ENCODE assay signal across 24 cellular contexts in genomic region chr4:94925764-94926347, GRCh38.
DNase-seq lines count a peak whose midpoint lies in the region; ATAC-seq, FAIRE-seq and TF ChIP-seq lines count a peak whose summit lies in the region.
"Had no signal": no experiment of that assay in that cellular context is flagged by ENCODE, and none has a peak within 500 bp of the region (broad histone marks: within the 10 kb centered on the region; RNA-seq: fewer than 3 reads in every experiment).

No MANE protein-coding gene starts in this region.

- no peak for FAIRE-seq in HepG2 (lab: Jason Lieb, UNC)
- FAIRE-seq: GM12878, H54 had no signal

- POLR2A ChIA-PET in HepG2 (lab: Yijun Ruan, JAX), result no interaction called here
- POLR2A ChIA-PET in PC-3 (lab: Charles Lee; ENCODE audit: unreplicated experiment), result no interaction called here

- H3K4me3 ChIP-seq in HepG2 (replicated peaks in 1 of 3; ENCODE audit: insufficient read depth in 1 of 3, low read depth in 2 of 3, low read length in 3 of 3), result no peak overlapping the region
- no peak overlapping the region for H3K4me3 ChIP-seq in right lobe of liver
- peak overlapping the region; percentile 57 for H3K4me3 ChIP-seq in PC-3 (ENCODE audit: low read length)
- no peak overlapping the region for H3K4me3 ChIP-seq in lower leg skin (ENCODE audit: low read depth, poor library complexity, severe bottlenecking)
- H3K4me3 ChIP-seq: GM12878, GM23248 had no signal

- H3K9ac ChIP-seq in HepG2 (ENCODE audit: insufficient read depth, low read depth, low read length) (no peak overlapping the region), PC-3 (ENCODE audit: low read length) (peak overlapping the region; percentile 15)
- H3K9ac ChIP-seq: GM23248 had no signal

- CTCF ChIA-PET in HepG2 (lab: Yijun Ruan, JAX; ENCODE audit: low intra/inter-chr PET ratio, low total read pairs), result no interaction called here
- CTCF ChIA-PET in PC-3 (lab: Charles Lee), result no interaction called here

- H3K27ac ChIP-seq in HepG2 (ENCODE audit: extremely low read length, insufficient read depth, low read length) (no peak overlapping the region), right lobe of liver (no peak overlapping the region), PC-3 (ENCODE audit: low read length) (peak overlapping the region; percentile 78)
- H3K27ac ChIP-seq: 22Rv1, GM23248 had no signal

- H3K79me2 ChIP-seq in HepG2 (ENCODE audit: insufficient read depth, low read length) (no peaks in the 10 kb centered on the region), PC-3 (ENCODE audit: low read length) (no peaks in the 10 kb centered on the region)

- in situ Hi-C loops in HepG2 (cut with HindIII; ENCODE audit: extremely low pct_ligation_motif_present, low pct_unique_long_range_greater_than_20kb), result no loop called here

- no peak for DNase-seq in HepG2 (ENCODE audit: low spot score)
- no peak for DNase-seq in right lobe of liver
- peak; percentile 68 for DNase-seq in PC-3
- DNase-seq in left kidney (ENCODE audit: low read depth, low spot score), result peak; percentile 15
- DNase-seq in lower leg skin (ENCODE audit: low spot score in 2 of 2), result no peak
- DNase-seq in dermis blood vessel endothelial cell, result no peak
- no peak for DNase-seq in NCI-H1930 (lab: John Stamatoyannopoulos, UW)
- DNase-seq: BE2C; C1 segment of cervical spinal cord; CD4-positive, CD25-positive, alpha-beta regulatory T cell; CD8-positive, alpha-beta memory T cell; COR-L47; DMS 273 treated with DMSO at 0.1 percent for 48 hours; DMS53; DND-41; EL; GM23248; HCEC 1CT; HFFc6; KBM-7 had no signal

- 32% methylated on average over 5 of the region's 5 CpGs for WGBS in HepG2 (ENCODE audit: low lambda C conversion rate)
- 71% methylated on average over 4 of the region's 5 CpGs for WGBS in right lobe of liver (ENCODE audit: insufficient coverage, low coverage, low lambda C conversion rate, missing lambda C conversion rate)
- 80 to 93% methylated on average over 4 to 5 of the region's 5 CpGs for WGBS in lower leg skin, 2 donors

- no peaks in the 10 kb centered on the region for H3K27me3 ChIP-seq in HepG2 (ENCODE audit: control insufficient read depth in 1 of 2, insufficient read depth in 2 of 2, low read length in 2 of 2)
- no peaks in the 10 kb centered on the region for H3K27me3 ChIP-seq in right lobe of liver
- H3K27me3 ChIP-seq in PC-3 (ENCODE audit: low read length), result no peaks in the 10 kb centered on the region
- H3K27me3 ChIP-seq: BE2C had no signal

- no peak overlapping the region for H3K4me2 ChIP-seq in HepG2 (ENCODE audit: low read depth, low read length)
- H3K4me2 ChIP-seq in PC-3 (ENCODE audit: low read length), result peak overlapping the region; percentile 68

- TF ChIP-seq CTCF in HepG2 (CRISPR knock-in tag; IDR thresholded peaks at IDR 0.05), result no peak
- no peak for TF ChIP-seq CTCF in right lobe of liver (IDR thresholded peaks at IDR 0.05)
- no peak for TF ChIP-seq CTCF in PC-3 (conservative IDR thresholded peaks at IDR 0.05; ENCODE audit: low read depth, low read length)
- no peak for TF ChIP-seq CTCF in lower leg skin (IDR thresholded peaks at IDR 0.05)

- TF ChIP-seq EP300 in HepG2 (IDR thresholded peaks at IDR 0.05; ENCODE audit: low read depth in 2 of 2, low read length in 2 of 2) (no peak), HepG2 (CRISPR knock-in tag; IDR thresholded peaks at IDR 0.05; ENCODE audit: borderline replicate concordance) (no peak)

- no TSS peak for BruUV-seq in HepG2 (replicated peaks; lab: Mats Ljungman, UMichigan)
- BruUV-seq in PC-3 (replicated peaks; lab: Mats Ljungman, UMichigan), result no TSS peak

- H3K4me1 ChIP-seq in HepG2 (ENCODE audit: insufficient read depth, low read length) (no peaks in the 10 kb centered on the region), right lobe of liver (no peaks in the 10 kb centered on the region), PC-3 (ENCODE audit: insufficient read depth, low read length) (peaks cover 42% of the 10 kb centered on the region)

- H2AFZ ChIP-seq in HepG2 (ENCODE audit: low read length) (no peak overlapping the region), PC-3 (ENCODE audit: low read length) (no peak overlapping the region)
- H2AFZ ChIP-seq: GM23248 had no signal

- TF ChIP-seq POLR2A in HepG2 (IDR thresholded peaks at IDR 0.05; ENCODE audit: insufficient read depth in 1 of 2, low read depth in 2 of 2, low read length in 2 of 2) (no peak), right lobe of liver (IDR thresholded peaks at IDR 0.05) (no peak), lower leg skin (IDR thresholded peaks at IDR 0.05) (no peak)

- ATAC-seq in HepG2, result no peak
- no peak for ATAC-seq in right lobe of liver
- ATAC-seq in PC-3, result peak; percentile 56
- no peak for ATAC-seq in GM21390 (IDR thresholded peaks at IDR 0.05; ENCODE audit: unreplicated experiment)
- ATAC-seq: GM12878 had no signal

- no peaks in the 10 kb centered on the region for H3K9me2 ChIP-seq in PC-3 (replicated peaks; ENCODE audit: low read length)

- intact Hi-C loops in HepG2 (cut with micrococcal nuclease; ENCODE audit: unreplicated experiment) (no loop called here), right lobe of liver (cut with DNase I) (no loop called here), PC-3 (cut with micrococcal nuclease) (no loop called here), lower leg skin (cut with DNase I; ENCODE audit: low total_unique reads) (no loop called here)

- no peak for TF ChIP-seq RAD21 in HepG2 (CRISPR knock-in tag; IDR thresholded peaks at IDR 0.05)

- peaks cover 3% of the 10 kb centered on the region for H3F3A ChIP-seq in PC-3 (ENCODE audit: low read length, unreplicated experiment)

- H4K20me1 ChIP-seq in HepG2 (ENCODE audit: insufficient read depth, low read length), result no peaks in the 10 kb centered on the region
- no peaks in the 10 kb centered on the region for H4K20me1 ChIP-seq in PC-3 (ENCODE audit: low read length)

- H3K9me3 ChIP-seq in HepG2 (ENCODE audit: low read length) (no peaks in the 10 kb centered on the region), right lobe of liver (no peaks in the 10 kb centered on the region), PC-3 (ENCODE audit: low read length) (no peaks in the 10 kb centered on the region)
- H3K9me3 ChIP-seq: BE2C had no signal

- H3K36me3 ChIP-seq in HepG2 (replicated peaks in 1 of 2; ENCODE audit: control insufficient read depth in 1 of 2, insufficient read depth in 2 of 2, low read length in 2 of 2) (no peaks in the 10 kb centered on the region), right lobe of liver (no peaks in the 10 kb centered on the region), PC-3 (ENCODE audit: low read depth, low read length) (no peaks in the 10 kb centered on the region)
- H3K36me3 ChIP-seq: BE2C had no signal

TF ChIP-seq in HepG2, 621 proteins besides CTCF, POLR2A, EP300 and RAD21:
- TF ChIP-seq HNRNPK (IDR thresholded peaks at IDR 0.05; ENCODE audit: low read depth, low read length, poor library complexity, severe bottlenecking), result peak; percentile 94
- no peak for TF ChIP-seq ZNF160 (CRISPR knock-in tag; IDR thresholded peaks at IDR 0.05)
TF ChIP-seq in HepG2: peak in this region for 1.

Comparison
In these comparisons a context has a peak if more than half of its experiments do, and no peak if none do; other contexts are left out.
1. DNase-seq: peak in PC-3 (single experiment) and left kidney (single experiment); none in HepG2 (single experiment), right lobe of liver (0 of 3), lower leg skin (0 of 2), dermis blood vessel endothelial cell (single experiment) and NCI-H1930 (0 of 2).